In the genomic region with DNA sequence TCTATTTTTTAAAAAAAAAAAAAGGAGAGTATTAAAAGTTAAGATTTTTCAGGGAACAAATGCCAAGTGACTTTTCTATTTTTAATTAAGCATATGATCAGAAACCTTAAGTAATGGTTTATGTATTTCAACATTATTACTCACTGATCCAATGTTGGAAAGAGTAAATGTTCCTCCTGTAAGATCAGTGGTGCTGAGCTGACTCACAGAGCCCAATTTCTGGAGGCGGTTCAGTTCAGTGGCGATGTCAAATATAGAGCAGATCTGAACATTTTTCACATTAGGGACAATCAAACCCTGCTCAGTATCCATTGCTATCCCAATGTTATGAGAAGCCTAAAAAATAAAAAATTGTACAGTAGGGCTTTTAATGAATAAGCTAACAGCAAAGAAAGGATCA, we compare ENCODE assay signal across 7 cellular contexts. TPM values are rescaled to one million over a fixed set of nuclear protein-coding genes. Genes with fewer than 3 reads are reported as not detected.
"Had no signal": no experiment of that assay in that cellular context is flagged by ENCODE, and none has a peak within 500 bp of the region (broad histone marks: within the 10 kb centered on the region; RNA-seq: fewer than 3 reads in every experiment).

No MANE protein-coding gene starts in this region.

- ATAC-seq: HepG2, K562 had no signal

- DNase-seq: KBM-7, KG1 had no signal

- H3K4me3 ChIP-seq: K562 had no signal

- H3K27ac ChIP-seq: HL-60 had no signal

RNA-seq across cellular contexts. Expression of gene LRRC39, which starts 28.2 kb away (rescaled TPM):
- total RNA-seq: HT1080 had no signal
- polyA plus RNA-seq: IgD-negative memory B cell had no signal
